In the genomic region with DNA sequence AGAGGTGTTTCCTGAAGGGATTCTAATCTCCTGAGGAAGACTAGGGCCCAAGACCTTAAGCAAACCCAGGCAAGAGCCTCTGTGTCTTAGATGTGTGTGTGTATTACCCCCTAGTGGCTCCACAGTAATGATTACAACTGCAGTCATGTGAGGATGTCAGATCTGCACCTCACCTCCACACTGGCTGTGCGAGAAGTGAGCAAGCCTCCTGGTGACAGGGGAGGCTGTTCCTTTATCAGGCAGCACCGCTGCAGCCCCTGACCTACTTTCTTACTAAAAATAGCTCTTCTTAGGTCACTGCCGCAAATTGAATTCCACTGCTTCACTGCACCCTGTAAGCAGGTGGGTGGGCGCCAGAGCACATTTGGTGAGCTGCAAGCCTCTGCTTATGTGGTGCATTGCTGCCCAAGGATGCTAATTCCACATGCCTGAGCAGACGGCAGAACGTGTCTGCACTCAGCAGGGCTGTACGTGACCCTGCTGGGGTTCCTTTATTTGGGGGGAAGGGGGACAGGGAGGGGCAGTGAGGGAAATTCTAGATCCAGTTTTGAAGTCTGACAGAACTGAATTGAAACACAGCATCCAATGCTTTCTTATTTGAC, we compare ENCODE assay signal across 9 cellular contexts.
DNase-seq lines count a peak whose midpoint lies in the region; ATAC-seq and TF ChIP-seq lines count a peak whose summit lies in the region.
"Had no signal": no experiment of that assay in that cellular context is flagged by ENCODE, and none has a peak within 500 bp of the region (broad histone marks: within the 10 kb centered on the region; RNA-seq: fewer than 3 reads in every experiment).

No MANE protein-coding gene starts in this region.

- H3K4me1 Mint-ChIP-seq in WTC11 (no peaks in the 10 kb centered on the region; the same call in 1 of the 2 replicates), type B pancreatic cell (ENCODE audit: unreplicated experiment) (peaks cover 15% of the 10 kb centered on the region)
- H3K4me1 Mint-ChIP-seq in CD8-positive, alpha-beta memory T cell, result peaks cover 0 to 2% (median 0%) of the 10 kb centered on the region in 3 donors
- H3K4me1 Mint-ChIP-seq: CD4-positive, CD25-positive, alpha-beta regulatory T cell had no signal

- TF ChIP-seq CTCF in WTC11 (IDR thresholded peaks at IDR 0.05) (no peak), heart right ventricle (IDR thresholded peaks at IDR 0.05) (peak in 6 of 9 donors; percentile 17 to 51 (median 40)), type B pancreatic cell (conservative IDR thresholded peaks at IDR 0.05) (peak; percentile 41)

- H3K27me3 Mint-ChIP-seq in WTC11 (ENCODE audit: low read depth) (no peaks in the 10 kb centered on the region), type B pancreatic cell (no peaks in the 10 kb centered on the region)
- no peaks in the 10 kb centered on the region for H3K27me3 Mint-ChIP-seq in CD8-positive, alpha-beta memory T cell
- H3K27me3 Mint-ChIP-seq: CD4-positive, CD25-positive, alpha-beta regulatory T cell had no signal

- no peak overlapping the region for H3K4me3 ChIP-seq in heart right ventricle
- H3K4me3 ChIP-seq in CD8-positive, alpha-beta memory T cell (ENCODE audit: low read length), result no peak overlapping the region

- H3K27me3 ChIP-seq in heart right ventricle, result no peaks in the 10 kb centered on the region
- no peaks in the 10 kb centered on the region for H3K27me3 ChIP-seq in CD8-positive, alpha-beta memory T cell (ENCODE audit: insufficient read depth, low read length, poor library complexity, severe bottlenecking)

- POLR2A ChIA-PET in WTC11 (lab: Charles Lee), result no interaction called here
- POLR2A ChIA-PET in CD8-positive, alpha-beta memory T cell (lab: Charles Lee), result no interaction called here

- H3K27ac ChIP-seq in heart right ventricle, result no peak overlapping the region
- H3K27ac ChIP-seq in CD8-positive, alpha-beta memory T cell (ENCODE audit: low read depth, low read length), result no peak overlapping the region

- H3K36me3 ChIP-seq in heart right ventricle, result no peaks in the 10 kb centered on the region
- no peaks in the 10 kb centered on the region for H3K36me3 ChIP-seq in CD8-positive, alpha-beta memory T cell (ENCODE audit: insufficient read depth, low read length)

- CTCF ChIA-PET in WTC11 (lab: Charles Lee), result interaction anchor here (0.6 to 6.2 kb wide), 8 partner anchors 18 to 246 kb away, joined by 3 to 29 read pairs (median 5); no protein-coding TSS in a partner anchor
- CTCF ChIA-PET in CD8-positive, alpha-beta memory T cell (lab: Charles Lee), result no interaction called here

- H3K4me1 ChIP-seq in heart right ventricle, result peaks cover 0 to 18% (median 3%) of the 10 kb centered on the region in 9 donors
- no peaks in the 10 kb centered on the region for H3K4me1 ChIP-seq in CD8-positive, alpha-beta memory T cell (ENCODE audit: insufficient read depth, low read length)

- H3K9me3 ChIP-seq in heart right ventricle, result no peaks in the 10 kb centered on the region
- H3K9me3 ChIP-seq in CD8-positive, alpha-beta memory T cell (ENCODE audit: low read length), result no peaks in the 10 kb centered on the region

- H3K27ac Mint-ChIP-seq in WTC11 (no peak overlapping the region), type B pancreatic cell (no peak overlapping the region)
- peak overlapping the region in 2 of 8 donors; percentile 1 to 18 for H3K27ac Mint-ChIP-seq in CD8-positive, alpha-beta memory T cell

- H3K9me3 Mint-ChIP-seq in WTC11 (no peaks in the 10 kb centered on the region), type B pancreatic cell (no peaks in the 10 kb centered on the region)
- no peaks in the 10 kb centered on the region for H3K9me3 Mint-ChIP-seq in CD8-positive, alpha-beta memory T cell
- H3K9me3 Mint-ChIP-seq: CD4-positive, CD25-positive, alpha-beta regulatory T cell had no signal

- no peak overlapping the region for H3K4me3 Mint-ChIP-seq in WTC11
- H3K4me3 Mint-ChIP-seq in type B pancreatic cell, result no peak overlapping the region
- H3K4me3 Mint-ChIP-seq in CD8-positive, alpha-beta memory T cell, result no peak overlapping the region
- H3K4me3 Mint-ChIP-seq: CD4-positive, CD25-positive, alpha-beta regulatory T cell had no signal

- no peaks in the 10 kb centered on the region for H3K36me3 Mint-ChIP-seq in WTC11
- H3K36me3 Mint-ChIP-seq in type B pancreatic cell, result no peaks in the 10 kb centered on the region
- H3K36me3 Mint-ChIP-seq in CD8-positive, alpha-beta memory T cell, result peaks cover 5 to 61% (median 27%) of the 10 kb centered on the region in 3 donors

- ATAC-seq in Right ventricle myocardium superior (ENCODE audit: poor library complexity) (peak; percentile 76), WTC11 (peak; percentile 74), heart right ventricle (peak in 7 of 8 donors; percentile 59 to 83 (median 76))

- intact Hi-C loops in Right ventricle myocardium superior (cut with DNase I), result loop anchor here (2.0 kb wide), 1 partner anchor 126 kb away; no protein-coding TSS in a partner anchor
- intact Hi-C loops in cardiac septum (cut with DNase I), result loop anchor here (5.0 kb wide), 1 partner anchor 85 kb away; no protein-coding TSS in a partner anchor
- intact Hi-C loops in heart right ventricle (cut with DNase I), result loop anchor here in 5 of 10 donors (5.0 to 10.0 kb wide), 4 partner anchors 75 to 128 kb away; a partner anchor contains a TSS

- 40 to 56% methylated on average over 7 of the region's 7 CpGs for WGBS in heart right ventricle, 2 donors

- DNase-seq in Right ventricle myocardium superior (no peak), cardiac septum (ENCODE audit: low spot score) (no peak), WTC11 (ENCODE audit: low spot score) (peak; percentile 14), heart right ventricle (peak in 1 of 2 donors; percentile 27), type B pancreatic cell (ENCODE audit: extremely low spot score, unreplicated experiment) (no peak), NK-92 (lab: John Stamatoyannopoulos, UW; ENCODE audit: unreplicated experiment) (no peak)
- DNase-seq in stimulated activated CD4-positive, alpha-beta T cell treated with anti-CD3 and anti-CD28 coated beads, Interleukin-4, amount 100 ng/mL, for 4 hours, result no peak
- no peak for DNase-seq in CD8-positive, alpha-beta memory T cell

TF ChIP-seq in WTC11, 78 proteins besides CTCF, POLR2A, EP300 and RAD21:
- TF ChIP-seq, protein P1, sequence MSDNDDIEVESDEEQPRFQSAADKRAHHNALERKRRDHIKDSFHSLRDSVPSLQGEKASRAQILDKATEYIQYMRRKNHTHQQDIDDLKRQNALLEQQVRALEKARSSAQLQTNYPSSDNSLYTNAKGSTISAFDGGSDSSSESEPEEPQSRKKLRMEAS (CRISPR knock-in tag; IDR thresholded peaks at IDR 0.05), result no peak
- TF ChIP-seq, protein P2, sequence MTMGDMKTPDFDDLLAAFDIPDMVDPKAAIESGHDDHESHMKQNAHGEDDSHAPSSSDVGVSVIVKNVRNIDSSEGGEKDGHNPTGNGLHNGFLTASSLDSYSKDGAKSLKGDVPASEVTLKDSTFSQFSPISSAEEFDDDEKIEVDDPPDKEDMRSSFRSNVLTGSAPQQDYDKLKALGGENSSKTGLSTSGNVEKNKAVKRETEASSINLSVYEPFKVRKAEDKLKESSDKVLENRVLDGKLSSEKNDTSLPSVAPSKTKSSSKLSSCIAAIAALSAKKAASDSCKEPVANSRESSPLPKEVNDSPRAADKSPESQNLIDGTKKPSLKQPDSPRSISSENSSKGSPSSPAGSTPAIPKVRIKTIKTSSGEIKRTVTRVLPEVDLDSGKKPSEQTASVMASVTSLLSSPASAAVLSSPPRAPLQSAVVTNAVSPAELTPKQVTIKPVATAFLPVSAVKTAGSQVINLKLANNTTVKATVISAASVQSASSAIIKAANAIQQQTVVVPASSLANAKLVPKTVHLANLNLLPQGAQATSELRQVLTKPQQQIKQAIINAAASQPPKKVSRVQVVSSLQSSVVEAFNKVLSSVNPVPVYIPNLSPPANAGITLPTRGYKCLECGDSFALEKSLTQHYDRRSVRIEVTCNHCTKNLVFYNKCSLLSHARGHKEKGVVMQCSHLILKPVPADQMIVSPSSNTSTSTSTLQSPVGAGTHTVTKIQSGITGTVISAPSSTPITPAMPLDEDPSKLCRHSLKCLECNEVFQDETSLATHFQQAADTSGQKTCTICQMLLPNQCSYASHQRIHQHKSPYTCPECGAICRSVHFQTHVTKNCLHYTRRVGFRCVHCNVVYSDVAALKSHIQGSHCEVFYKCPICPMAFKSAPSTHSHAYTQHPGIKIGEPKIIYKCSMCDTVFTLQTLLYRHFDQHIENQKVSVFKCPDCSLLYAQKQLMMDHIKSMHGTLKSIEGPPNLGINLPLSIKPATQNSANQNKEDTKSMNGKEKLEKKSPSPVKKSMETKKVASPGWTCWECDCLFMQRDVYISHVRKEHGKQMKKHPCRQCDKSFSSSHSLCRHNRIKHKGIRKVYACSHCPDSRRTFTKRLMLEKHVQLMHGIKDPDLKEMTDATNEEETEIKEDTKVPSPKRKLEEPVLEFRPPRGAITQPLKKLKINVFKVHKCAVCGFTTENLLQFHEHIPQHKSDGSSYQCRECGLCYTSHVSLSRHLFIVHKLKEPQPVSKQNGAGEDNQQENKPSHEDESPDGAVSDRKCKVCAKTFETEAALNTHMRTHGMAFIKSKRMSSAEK (CRISPR knock-in tag; IDR thresholded peaks at IDR 0.05; ENCODE audit: borderline replicate concordance), result no peak
- no peak for TF ChIP-seq OVOL2 (CRISPR knock-in tag; IDR thresholded peaks at IDR 0.05; ENCODE audit: borderline replicate concordance)
